Comparison of ENCODE assay signal across 8 cellular contexts in genomic region chr6:36962874-36963273, GRCh38. TPM values are rescaled to one million over a fixed set of nuclear protein-coding genes. Genes with fewer than 3 reads are reported as not detected.
DNase-seq lines count a peak whose midpoint lies in the region; ATAC-seq and TF ChIP-seq lines count a peak whose summit lies in the region.

No MANE protein-coding gene starts in this region.

- H3K4me3 ChIP-seq in Loucy (ENCODE audit: low read length, poor library complexity, severe bottlenecking) (no peak overlapping the region), mucosa of descending colon (no peak overlapping the region)

- DNase-seq in DMS 273 treated with DMSO at 0.1 percent for 48 hours (lab: John Stamatoyannopoulos, UW) (peak; percentile 9), dermis blood vessel endothelial cell (peak; percentile 49), mucosa of descending colon (peak; percentile 65 to 75 (median 73)), NCI-H2081 (lab: John Stamatoyannopoulos, UW) (no peak), D341Med (ENCODE audit: low spot score) (no peak)
- DNase-seq in activated CD4-positive, alpha-beta T cell treated with anti-CD3 and anti-CD28 coated beads, Interleukin-2, amount 10 ng/mL, durations not matched to agents 7 days and 5 days = peak; percentile 89
- DNase-seq in stimulated activated CD8-positive, alpha-beta memory T cell treated with anti-CD3 and anti-CD28 coated beads, Interleukin-7, amount 100 ng/mL, for 48 hours (ENCODE audit: extremely low read depth in 1 of 2, low read depth in 1 of 2) = peak; percentile 37 to 57

- no peaks in the 10 kb centered on the region for H4K20me1 ChIP-seq in Loucy (ENCODE audit: insufficient read depth, low read length, poor library complexity, severe bottlenecking)

- peak; percentile 50 for ATAC-seq in mucosa of descending colon

- peaks cover 24% of the 10 kb centered on the region for H3K36me3 Mint-ChIP-seq in activated CD4-positive, alpha-beta T cell treated with anti-CD3 and anti-CD28 coated beads, Interleukin-2, amount 10 ng/mL, durations not matched to agents 7 days and 5 days (ENCODE audit: low read depth)

- POLR2A ChIA-PET in activated CD4-positive, alpha-beta T cell treated with anti-CD3 and anti-CD28 coated beads, Interleukin-2, amount 10 ng/mL, durations not matched to agents 7 days and 5 days (lab: Charles Lee) = interaction anchor here (1.1 kb wide), 1 partner anchor 452 kb away, joined by 5 read pairs; no protein-coding TSS in a partner anchor

- intact Hi-C loops in mucosa of descending colon (cut with DNase I, micrococcal nuclease) = no loop called here

- H3K79me2 ChIP-seq in Loucy (ENCODE audit: insufficient read depth, low read length) = no peaks in the 10 kb centered on the region

- H3K4me1 ChIP-seq in Loucy (ENCODE audit: insufficient read depth, low read length, poor library complexity, severe bottlenecking) (peaks cover 38% of the 10 kb centered on the region), mucosa of descending colon (ENCODE audit: low read depth) (no peaks in the 10 kb centered on the region)

- H3K4me2 ChIP-seq in Loucy (ENCODE audit: low read depth, low read length, poor library complexity, severe bottlenecking) = peak overlapping the region; percentile 38

- H3K27me3 ChIP-seq in Loucy (ENCODE audit: insufficient read depth, low read length, poor library complexity, severe bottlenecking) = no peaks in the 10 kb centered on the region

- H3K9me3 ChIP-seq in Loucy (ENCODE audit: insufficient read depth, low read depth, low read length) (no peaks in the 10 kb centered on the region), mucosa of descending colon (no peaks in the 10 kb centered on the region)

- CTCF ChIA-PET in activated CD4-positive, alpha-beta T cell treated with anti-CD3 and anti-CD28 coated beads, Interleukin-2, amount 10 ng/mL, durations not matched to agents 7 days and 5 days (lab: Charles Lee) = interaction anchor here (0.9 to 2.7 kb wide), 2 partner anchors 8 to 11 kb away, joined by 3 to 12 read pairs; partner anchors contain the start of gene PI16

- no peak for TF ChIP-seq CTCF in Loucy (conservative IDR thresholded peaks at IDR 0.05; ENCODE audit: low read length)
- TF ChIP-seq CTCF in mucosa of descending colon (IDR thresholded peaks at IDR 0.05) = no peak

- no peaks in the 10 kb centered on the region for H3K9me2 ChIP-seq in Loucy (replicated peaks; ENCODE audit: low read depth, low read length)

- no peak overlapping the region for H3K9ac ChIP-seq in Loucy (ENCODE audit: low read depth, low read length, poor library complexity, severe bottlenecking)

- H3K36me3 ChIP-seq in Loucy (ENCODE audit: insufficient read depth, low read length) (peaks cover 12% of the 10 kb centered on the region; the same call in 1 of the 2 replicates), mucosa of descending colon (ENCODE audit: low read depth) (no peaks in the 10 kb centered on the region)

- no peaks in the 10 kb centered on the region for H3K9me3 Mint-ChIP-seq in activated CD4-positive, alpha-beta T cell treated with anti-CD3 and anti-CD28 coated beads, Interleukin-2, amount 10 ng/mL, durations not matched to agents 7 days and 5 days

- H3K4me1 Mint-ChIP-seq in activated CD4-positive, alpha-beta T cell treated with anti-CD3 and anti-CD28 coated beads, Interleukin-2, amount 10 ng/mL, durations not matched to agents 7 days and 5 days = peaks cover 56% of the 10 kb centered on the region

- H3F3A ChIP-seq in Loucy (ENCODE audit: low read depth) = no peaks in the 10 kb centered on the region

- H3K27me3 Mint-ChIP-seq in activated CD4-positive, alpha-beta T cell treated with anti-CD3 and anti-CD28 coated beads, Interleukin-2, amount 10 ng/mL, durations not matched to agents 7 days and 5 days = no peaks in the 10 kb centered on the region

- no peak overlapping the region for H2AFZ ChIP-seq in Loucy (ENCODE audit: low read length)

- H3K27ac Mint-ChIP-seq in activated CD4-positive, alpha-beta T cell treated with anti-CD3 and anti-CD28 coated beads, Interleukin-2, amount 10 ng/mL, durations not matched to agents 7 days and 5 days = peak overlapping the region; percentile 87

- peak overlapping the region; percentile 37 for H3K4me3 Mint-ChIP-seq in activated CD4-positive, alpha-beta T cell treated with anti-CD3 and anti-CD28 coated beads, Interleukin-2, amount 10 ng/mL, durations not matched to agents 7 days and 5 days

RNA-seq across cellular contexts. Expression of gene PI16, which starts 8.3 kb away (rescaled TPM):
- 10 to 100 TPM; 13.5 to 15.1 TPM for total RNA-seq in activated CD4-positive, alpha-beta T cell treated with anti-CD3 and anti-CD28 coated beads, Interleukin-2, amount 10 ng/mL, durations not matched to agents 7 days and 5 days
- total RNA-seq in dermis blood vessel endothelial cell = not detected in 2 replicates
- 1 to 10 TPM in 2 of 3 donors, under 1 TPM in 1; 0.46 to 6.1 (median 3.9) TPM for total RNA-seq in mucosa of descending colon

RNA-seq across cellular contexts. Expression of gene MTCH1, which starts 23.1 kb away (rescaled TPM):
- total RNA-seq in activated CD4-positive, alpha-beta T cell treated with anti-CD3 and anti-CD28 coated beads, Interleukin-2, amount 10 ng/mL, durations not matched to agents 7 days and 5 days = 100 to 1,000 TPM in 1 of 2 experiments, 10 to 100 TPM in 1; 94.7 to 107 TPM
- total RNA-seq in dermis blood vessel endothelial cell (290 and 303 TPM in 2 replicates), mucosa of descending colon (100 to 1,000 TPM; 153 to 186 (median 157) TPM)

RNA-seq across cellular contexts. Expression of gene FGD2, which starts 42.6 kb away (rescaled TPM):
- 1 to 10 TPM; 1.5 to 2.1 TPM for total RNA-seq in activated CD4-positive, alpha-beta T cell treated with anti-CD3 and anti-CD28 coated beads, Interleukin-2, amount 10 ng/mL, durations not matched to agents 7 days and 5 days
- total RNA-seq in dermis blood vessel endothelial cell (not detected in 2 replicates), mucosa of descending colon (10 to 100 TPM in 2 of 3 donors, 1 to 10 TPM in 1; 6.9 to 18.3 (median 14.1) TPM)

Comparison
In these comparisons a context has a peak if more than half of its experiments do, and no peak if none do; other contexts are left out.
1. DNase-seq: peak in DMS 273 treated with DMSO at 0.1 percent for 48 hours (single experiment), activated CD4-positive, alpha-beta T cell treated with anti-CD3 and anti-CD28 coated beads, Interleukin-2, amount 10 ng/mL, durations not matched to agents 7 days and 5 days (single experiment), dermis blood vessel endothelial cell (single experiment), mucosa of descending colon (3 of 3) and stimulated activated CD8-positive, alpha-beta memory T cell treated with anti-CD3 and anti-CD28 coated beads, Interleukin-7, amount 100 ng/mL, for 48 hours (2 of 2); none in NCI-H2081 (0 of 2) and D341Med (single experiment).